In genomic region chr15:57224664-57225063, GRCh38 we compare ENCODE assay signal across 14 cellular contexts.
DNase-seq lines count a peak whose midpoint lies in the region; ATAC-seq and TF ChIP-seq lines count a peak whose summit lies in the region.
"Had no signal": no experiment of that assay in that cellular context is flagged by ENCODE, and none has a peak within 500 bp of the region (broad histone marks: within the 10 kb centered on the region; RNA-seq: fewer than 3 reads in every experiment).

No MANE protein-coding gene starts in this region.

- peaks cover 46% of the 10 kb centered on the region for H3K4me1 ChIP-seq in SJCRH30

- H3K4me1 Mint-ChIP-seq in glutamatergic neuron (ENCODE audit: low read depth, unreplicated experiment): peaks cover 33% of the 10 kb centered on the region
- peaks cover 10% of the 10 kb centered on the region for H3K4me1 Mint-ChIP-seq in activated T-cell treated with anti-CD3 and anti-CD28 coated beads, Interleukin-2, amount 50 U/mL, for 4 hours (ENCODE audit: low read depth)

- no peaks in the 10 kb centered on the region for H3K27me3 ChIP-seq in SJCRH30
- H3K27me3 ChIP-seq: esophagus squamous epithelium had no signal

- H3K27ac Mint-ChIP-seq in glutamatergic neuron (ENCODE audit: unreplicated experiment): peak overlapping the region; percentile 2
- H3K27ac Mint-ChIP-seq: activated naive CD4-positive, alpha-beta T cell treated with anti-CD3 and anti-CD28 coated beads, Interleukin-2, amount 50 U/mL, for 24 hours had no signal

- H3K36me3 Mint-ChIP-seq in glutamatergic neuron (ENCODE audit: unreplicated experiment): no peaks in the 10 kb centered on the region
- H3K36me3 Mint-ChIP-seq in activated T-cell treated with anti-CD3 and anti-CD28 coated beads, Interleukin-2, amount 50 U/mL, for 4 hours (ENCODE audit: insufficient read depth): no peaks in the 10 kb centered on the region

- H3K27me3 Mint-ChIP-seq in glutamatergic neuron (ENCODE audit: unreplicated experiment): no peaks in the 10 kb centered on the region
- no peaks in the 10 kb centered on the region for H3K27me3 Mint-ChIP-seq in activated T-cell treated with anti-CD3 and anti-CD28 coated beads, Interleukin-2, amount 50 U/mL, for 4 hours (ENCODE audit: low read depth)
- H3K27me3 Mint-ChIP-seq: activated naive CD4-positive, alpha-beta T cell treated with anti-CD3 and anti-CD28 coated beads, Interleukin-2, amount 50 U/mL, for 24 hours had no signal

- H3K4me3 ChIP-seq in SJCRH30: no peak overlapping the region
- H3K4me3 ChIP-seq: esophagus squamous epithelium had no signal

- ATAC-seq in GM21529 (IDR thresholded peaks at IDR 0.05; ENCODE audit: unreplicated experiment): no peak
- no peak for ATAC-seq in activated T-cell treated with anti-CD3 and anti-CD28 coated beads, Interleukin-2, amount 50 U/mL, for 4 hours

- DNase-seq in A172 (ENCODE audit: low spot score) (peak; percentile 38), H4 (ENCODE audit: low spot score) (peak; percentile 54), SJCRH30 (no peak), glutamatergic neuron (no peak), occipital lobe (lab: John Stamatoyannopoulos, UW) (no peak)
- DNase-seq in activated T-cell treated with anti-CD3 and anti-CD28 coated beads, Interleukin-2, amount 50 U/mL, for 4 hours: no peak
- no peak for DNase-seq in activated CD4-positive, CD25-positive, alpha-beta regulatory T cell treated with anti-CD3 and anti-CD28 coated beads, Interleukin-2, amount 50 U/mL, for 72 hours
- DNase-seq: DMS153, esophagus squamous epithelium, GOT3, NCI-H446 treated with DMSO at 0.1 percent for 48 hours had no signal

- peak overlapping the region; percentile 27 for H3K4me3 Mint-ChIP-seq in glutamatergic neuron (ENCODE audit: unreplicated experiment)
- no peak overlapping the region for H3K4me3 Mint-ChIP-seq in activated T-cell treated with anti-CD3 and anti-CD28 coated beads, Interleukin-2, amount 50 U/mL, for 4 hours
- H3K4me3 Mint-ChIP-seq: activated naive CD4-positive, alpha-beta T cell treated with anti-CD3 and anti-CD28 coated beads, Interleukin-2, amount 50 U/mL, for 24 hours had no signal

- H3K36me3 ChIP-seq in SJCRH30: peaks cover 2% of the 10 kb centered on the region
- H3K36me3 ChIP-seq: esophagus squamous epithelium had no signal

- H3K9me3 Mint-ChIP-seq in glutamatergic neuron (ENCODE audit: unreplicated experiment): peaks cover 2% of the 10 kb centered on the region
- no peaks in the 10 kb centered on the region for H3K9me3 Mint-ChIP-seq in activated T-cell treated with anti-CD3 and anti-CD28 coated beads, Interleukin-2, amount 50 U/mL, for 4 hours
- H3K9me3 Mint-ChIP-seq: activated naive CD4-positive, alpha-beta T cell treated with anti-CD3 and anti-CD28 coated beads, Interleukin-2, amount 50 U/mL, for 24 hours had no signal

- no peak for TF ChIP-seq CTCF in glutamatergic neuron (IDR thresholded peaks at IDR 0.05; ENCODE audit: partially characterized antibody, unreplicated experiment)

- no peaks in the 10 kb centered on the region for H3K9me3 ChIP-seq in SJCRH30 (replicated peaks)
- H3K9me3 ChIP-seq: esophagus squamous epithelium had no signal

- H3K27ac ChIP-seq in SJCRH30: peak overlapping the region; percentile 43
- H3K27ac ChIP-seq: esophagus squamous epithelium, VCaP had no signal

Comparison
In these comparisons a context has a peak if more than half of its experiments do, and no peak if none do; other contexts are left out.
1. DNase-seq: peak in A172 (single experiment) and H4 (single experiment); none in SJCRH30 (0 of 2), glutamatergic neuron (single experiment), activated T-cell treated with anti-CD3 and anti-CD28 coated beads, Interleukin-2, amount 50 U/mL, for 4 hours (single experiment), occipital lobe (single experiment) and activated CD4-positive, CD25-positive, alpha-beta regulatory T cell treated with anti-CD3 and anti-CD28 coated beads, Interleukin-2, amount 50 U/mL, for 72 hours (single experiment).